Comparison of ENCODE assay signal across 1 cellular context in the genomic region with DNA sequence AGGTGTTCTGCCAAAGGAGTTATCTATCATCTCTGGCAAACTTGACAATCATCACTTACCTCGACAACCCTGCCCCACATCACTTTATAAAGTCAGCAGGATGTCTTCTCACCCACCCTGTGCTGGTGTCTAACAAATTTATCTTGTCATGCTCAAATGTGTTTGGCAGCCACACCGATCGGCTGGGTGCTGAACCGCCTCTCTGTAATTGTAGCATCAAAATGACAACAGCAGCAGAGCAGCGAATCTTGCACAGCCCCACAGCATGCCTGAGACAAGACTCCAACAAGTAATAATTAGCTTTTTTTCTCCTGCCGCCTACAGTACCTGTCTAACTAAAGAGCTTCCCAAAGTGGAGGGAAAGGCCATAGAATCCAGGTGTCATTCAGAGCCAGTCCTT.
TF ChIP-seq lines count a peak whose summit lies in the region.

No MANE protein-coding gene starts in this region.

TF ChIP-seq in GM12878, 131 proteins besides CTCF, POLR2A, EP300 and RAD21 (continued from another document):
- TF ChIP-seq, protein P1, sequence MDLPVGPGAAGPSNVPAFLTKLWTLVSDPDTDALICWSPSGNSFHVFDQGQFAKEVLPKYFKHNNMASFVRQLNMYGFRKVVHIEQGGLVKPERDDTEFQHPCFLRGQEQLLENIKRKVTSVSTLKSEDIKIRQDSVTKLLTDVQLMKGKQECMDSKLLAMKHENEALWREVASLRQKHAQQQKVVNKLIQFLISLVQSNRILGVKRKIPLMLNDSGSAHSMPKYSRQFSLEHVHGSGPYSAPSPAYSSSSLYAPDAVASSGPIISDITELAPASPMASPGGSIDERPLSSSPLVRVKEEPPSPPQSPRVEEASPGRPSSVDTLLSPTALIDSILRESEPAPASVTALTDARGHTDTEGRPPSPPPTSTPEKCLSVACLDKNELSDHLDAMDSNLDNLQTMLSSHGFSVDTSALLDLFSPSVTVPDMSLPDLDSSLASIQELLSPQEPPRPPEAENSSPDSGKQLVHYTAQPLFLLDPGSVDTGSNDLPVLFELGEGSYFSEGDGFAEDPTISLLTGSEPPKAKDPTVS (IDR thresholded peaks at IDR 0.05; ENCODE audit: low read depth, low read length): no peak
- TF ChIP-seq, protein P2, sequence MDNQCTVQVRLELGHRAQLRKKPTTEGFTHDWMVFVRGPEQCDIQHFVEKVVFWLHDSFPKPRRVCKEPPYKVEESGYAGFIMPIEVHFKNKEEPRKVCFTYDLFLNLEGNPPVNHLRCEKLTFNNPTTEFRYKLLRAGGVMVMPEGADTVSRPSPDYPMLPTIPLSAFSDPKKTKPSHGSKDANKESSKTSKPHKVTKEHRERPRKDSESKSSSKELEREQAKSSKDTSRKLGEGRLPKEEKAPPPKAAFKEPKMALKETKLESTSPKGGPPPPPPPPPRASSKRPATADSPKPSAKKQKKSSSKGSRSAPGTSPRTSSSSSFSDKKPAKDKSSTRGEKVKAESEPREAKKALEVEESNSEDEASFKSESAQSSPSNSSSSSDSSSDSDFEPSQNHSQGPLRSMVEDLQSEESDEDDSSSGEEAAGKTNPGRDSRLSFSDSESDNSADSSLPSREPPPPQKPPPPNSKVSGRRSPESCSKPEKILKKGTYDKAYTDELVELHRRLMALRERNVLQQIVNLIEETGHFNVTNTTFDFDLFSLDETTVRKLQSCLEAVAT (IDR thresholded peaks at IDR 0.05): peak; percentile 62; the same call in 1 of the 2 replicates
- TF ChIP-seq CREM (IDR thresholded peaks at IDR 0.05; ENCODE audit: low read depth) (no peak), BMI1 (IDR thresholded peaks at IDR 0.05; ENCODE audit: borderline replicate concordance) (no peak)
